Comparison of ENCODE assay signal across 28 cellular contexts in genomic region chr11:45113807-45114206, GRCh38. TPM values are rescaled to one million over a fixed set of nuclear protein-coding genes. Genes with fewer than 3 reads are reported as not detected.
DNase-seq lines count a peak whose midpoint lies in the region; ATAC-seq and TF ChIP-seq lines count a peak whose summit lies in the region.
"Had no signal": no experiment of that assay in that cellular context is flagged by ENCODE, and none has a peak within 500 bp of the region (broad histone marks: within the 10 kb centered on the region; RNA-seq: fewer than 3 reads in every experiment).

No MANE protein-coding gene starts in this region.

- H3K27ac Mint-ChIP-seq in activated B cell treated with CpG ODN at 0.5 μM for 24 hours, result no peak overlapping the region
- H3K27ac Mint-ChIP-seq: CD8-positive, alpha-beta T cell; GM23338; H9; HFFc6 had no signal

- POLR2A ChIA-PET in activated B cell treated with CpG ODN at 0.5 μM for 24 hours (lab: Charles Lee), result interaction anchor here (0.6 kb wide), 1 partner anchor 183 kb away, joined by 5 read pairs; no protein-coding TSS in a partner anchor

- no peak overlapping the region for H3K4me3 Mint-ChIP-seq in activated B cell treated with CpG ODN at 0.5 μM for 24 hours
- H3K4me3 Mint-ChIP-seq: CD8-positive, alpha-beta T cell; GM23338; H9; HFFc6 had no signal

- peaks cover 6% of the 10 kb centered on the region for H3K4me1 Mint-ChIP-seq in activated B cell treated with CpG ODN at 0.5 μM for 24 hours
- H3K4me1 Mint-ChIP-seq: GM23338, H9 had no signal

- no peak for TF ChIP-seq CTCF in activated B cell treated with CpG ODN at 0.5 μM for 24 hours (IDR thresholded peaks at IDR 0.05)

- intact Hi-C loops in activated B cell treated with CpG ODN at 0.5 μM for 24 hours (cut with micrococcal nuclease), result loop anchor here (5.0 kb wide), 2 partner anchors 63 to 118 kb away; no protein-coding TSS in a partner anchor

- H3K27me3 Mint-ChIP-seq in activated B cell treated with CpG ODN at 0.5 μM for 24 hours, result peaks cover 41% of the 10 kb centered on the region

- DNase-seq in NOMO-1 treated with DMSO at 0.1 percent for 48 hours (lab: John Stamatoyannopoulos, UW; ENCODE audit: unreplicated experiment), result peak; percentile 44
- DNase-seq in NOMO-1 treated with dmso at 0.1 percent for 144 hours (lab: John Stamatoyannopoulos, UW; ENCODE audit: unreplicated experiment), result no peak
- DNase-seq in MV-4-11 (lab: John Stamatoyannopoulos, UW), result peak; percentile 65
- no peak for DNase-seq in activated B cell treated with CpG ODN at 0.5 μM for 24 hours
- peak; percentile 54 for DNase-seq in pons (ENCODE audit: low spot score)
- no peak for DNase-seq in AML-193 (lab: John Stamatoyannopoulos, UW)
- DNase-seq in activated CD4-positive, CD25-positive, alpha-beta regulatory T cell treated with anti-CD3 and anti-CD28 coated beads, Interleukin-2, amount 50 U/mL, for 72 hours, result no peak
- DNase-seq: 8988T; ACHN; Caco-2; CD8-positive, alpha-beta T cell; H9; HFFc6; KBM-7; MG63; NCI-H1092 treated with DMSO at 0.1 percent for 48 hours; NCI-H1436 treated with DMSO at 0.1 percent for 48 hours; NCI-H2029; NCI-H446; NCI-H524 treated with DMSO at 0.1 percent for 48 hours; NCI-H774; NK-92 treated with Interleukin-12 subunit alpha and Interleukin-12 subunit beta, amount 100 ng/mL, for 24 hours; OCI-M1; Peyer's patch; SHP77 treated with DMSO at 0.1 percent for 48 hours; SK-N-SH had no signal

- no peaks in the 10 kb centered on the region for H3K36me3 Mint-ChIP-seq in activated B cell treated with CpG ODN at 0.5 μM for 24 hours (ENCODE audit: low read depth)
- H3K36me3 Mint-ChIP-seq: CD8-positive, alpha-beta T cell had no signal

- ATAC-seq in activated B cell treated with CpG ODN at 0.5 μM for 24 hours (ENCODE audit: low read depth), result peak; percentile 65
- ATAC-seq in HG02970 (IDR thresholded peaks at IDR 0.05; ENCODE audit: low FRiP score, unreplicated experiment), result no peak
- ATAC-seq: CD8-positive, alpha-beta T cell; GM23338 had no signal

- H3K9me3 Mint-ChIP-seq in activated B cell treated with CpG ODN at 0.5 μM for 24 hours, result no peaks in the 10 kb centered on the region
- H3K9me3 Mint-ChIP-seq: GM23338, H9, HFFc6 had no signal

- CTCF ChIA-PET in activated B cell treated with CpG ODN at 0.5 μM for 24 hours (lab: Charles Lee), result interaction anchor here (0.7 to 2.9 kb wide), 4 partner anchors 9 to 218 kb away, joined by 3 to 16 read pairs (median 4); no protein-coding TSS in a partner anchor

RNA-seq across cellular contexts. Expression of gene PRDM11, which starts 32.6 kb away (rescaled TPM):
- total RNA-seq in activated B cell treated with CpG ODN at 0.5 μM for 24 hours, result 22.0 and 23.6 TPM in 2 replicates

Comparison
In these comparisons a context has a peak if more than half of its experiments do, and no peak if none do; other contexts are left out.
1. DNase-seq: peak in NOMO-1 treated with DMSO at 0.1 percent for 48 hours (single experiment), MV-4-11 (single experiment) and pons (single experiment); none in NOMO-1 treated with dmso at 0.1 percent for 144 hours (single experiment), activated B cell treated with CpG ODN at 0.5 μM for 24 hours (single experiment), AML-193 (0 of 2) and activated CD4-positive, CD25-positive, alpha-beta regulatory T cell treated with anti-CD3 and anti-CD28 coated beads, Interleukin-2, amount 50 U/mL, for 72 hours (single experiment).